Comparison of ENCODE assay signal across 30 cellular contexts in genomic region chr5:163758283-163758711, GRCh38.
A peak's percentile ranks its signal among the peaks of the same experiment; 100 is the strongest.
DNase-seq lines count a peak whose midpoint lies in the region; ATAC-seq, FAIRE-seq and TF ChIP-seq lines count a peak whose summit lies in the region.
"Had no signal": no experiment of that assay in that cellular context is flagged by ENCODE, and none has a peak within 500 bp of the region (broad histone marks: within the 10 kb centered on the region; RNA-seq: fewer than 3 reads in every experiment).

No MANE protein-coding gene starts in this region.

- no peak for TF ChIP-seq CTCF in endothelial cell of umbilical vein (IDR thresholded peaks at IDR 0.05; ENCODE audit: extremely low read depth in 1 of 2, insufficient read depth in 1 of 2, low read depth in 1 of 2, low read length in 2 of 2)
- no peak for TF ChIP-seq CTCF in natural killer cell (IDR thresholded peaks at IDR 0.05)
- no peak for TF ChIP-seq CTCF in left ventricle myocardium inferior (IDR thresholded peaks at IDR 0.05; ENCODE audit: borderline replicate concordance)
- TF ChIP-seq CTCF in osteocyte (IDR thresholded peaks at IDR 0.05): no peak

- H4K20me1 ChIP-seq in endothelial cell of umbilical vein (replicated peaks; ENCODE audit: control insufficient read depth, extremely low read depth, insufficient read depth, low read length): no peaks in the 10 kb centered on the region

- peak overlapping the region; percentile 73 for H3K4me3 Mint-ChIP-seq in natural killer cell
- H3K4me3 Mint-ChIP-seq in osteocyte (ENCODE audit: unreplicated experiment): no peak overlapping the region
- H3K4me3 Mint-ChIP-seq: activated CD4-positive, alpha-beta memory T cell treated with anti-CD3 and anti-CD28 coated beads, Interleukin-2, amount 10 ng/mL, durations not matched to agents 7 days and 5 days; activated naive CD4-positive, alpha-beta T cell treated with anti-CD3 and anti-CD28 coated beads for 36 hours; activated T-helper 1 cell treated with anti-CD3 and anti-CD28 coated beads, Interleukin-12 subunit alpha, Interleukin-12 subunit beta, Interleukin-2, Interleukin-4 antibody, amounts not matched to agents 30 ng/mL and 10 ng/mL and 1 ng/mL, durations not matched to agents 14 hours and 24 hours and 36 hours; brain; nephron; T-helper 2 cell treated with Interferon-gamma antibody and Interleukin-4, amounts not matched to agents 5 μg/mL and 100 μg/mL, for 36 hours had no signal

- H3K79me2 ChIP-seq in ACC112 (ENCODE audit: control insufficient read depth, insufficient read depth, low read length, unreplicated experiment) (no peaks in the 10 kb centered on the region), endothelial cell of umbilical vein (ENCODE audit: control insufficient read depth, insufficient read depth, low read length) (no peaks in the 10 kb centered on the region)

- H3K27me3 ChIP-seq in ACC112 (ENCODE audit: insufficient read depth, low read length) (no peaks in the 10 kb centered on the region), endothelial cell of umbilical vein (ENCODE audit: control insufficient read depth in 2 of 2, insufficient read depth in 2 of 2, low read length in 2 of 2) (no peaks in the 10 kb centered on the region), left ventricle myocardium inferior (ENCODE audit: low read depth) (no peaks in the 10 kb centered on the region)

- H3K4me1 Mint-ChIP-seq in natural killer cell (peaks cover 39 to 40% of the 10 kb centered on the region in 2 donors), osteocyte (ENCODE audit: unreplicated experiment) (no peaks in the 10 kb centered on the region)
- H3K4me1 Mint-ChIP-seq: activated CD4-positive, alpha-beta memory T cell treated with anti-CD3 and anti-CD28 coated beads, Interleukin-2, amount 10 ng/mL, durations not matched to agents 7 days and 5 days had no signal

- H3K36me3 ChIP-seq in ACC112 (ENCODE audit: insufficient read depth, low read length): no peaks in the 10 kb centered on the region
- no peaks in the 10 kb centered on the region for H3K36me3 ChIP-seq in endothelial cell of umbilical vein (ENCODE audit: control insufficient read depth in 2 of 2, extremely low read depth in 1 of 2, insufficient read depth in 2 of 2, low read length in 2 of 2)
- H3K36me3 ChIP-seq in left ventricle myocardium inferior: no peaks in the 10 kb centered on the region

- H3K9me3 ChIP-seq in endothelial cell of umbilical vein (replicated peaks; ENCODE audit: control insufficient read depth, insufficient read depth, low read length) (no peaks in the 10 kb centered on the region), left ventricle myocardium inferior (replicated peaks) (peaks cover 3% of the 10 kb centered on the region)

- H3K9me3 Mint-ChIP-seq in natural killer cell: peaks cover 2 to 3% of the 10 kb centered on the region in 2 donors
- no peaks in the 10 kb centered on the region for H3K9me3 Mint-ChIP-seq in osteocyte (ENCODE audit: unreplicated experiment)
- H3K9me3 Mint-ChIP-seq: activated CD4-positive, alpha-beta memory T cell treated with anti-CD3 and anti-CD28 coated beads, Interleukin-2, amount 10 ng/mL, durations not matched to agents 7 days and 5 days; activated naive CD4-positive, alpha-beta T cell treated with anti-CD3 and anti-CD28 coated beads for 36 hours; nephron; T-helper 2 cell treated with Interferon-gamma antibody and Interleukin-4, amounts not matched to agents 5 μg/mL and 100 μg/mL, for 36 hours had no signal

- POLR2A ChIA-PET in endothelial cell of umbilical vein (lab: Charles Lee): interaction anchor here (1.3 to 2.0 kb wide), 4 partner anchors 52 to 298 kb away, joined by 3 to 12 read pairs (median 4); partner anchors contain the start of gene HMMR

- peak; percentile 55 for FAIRE-seq in endothelial cell of umbilical vein (lab: Jason Lieb, UNC)
- FAIRE-seq: A204.1 had no signal

- H3K4me2 ChIP-seq in endothelial cell of umbilical vein (ENCODE audit: insufficient read depth, low read length): peak overlapping the region; percentile 24

- no TSS peak for BruUV-seq in endothelial cell of umbilical vein (replicated peaks; lab: Mats Ljungman, UMichigan)

- peaks cover 32% of the 10 kb centered on the region for H3K4me1 ChIP-seq in ACC112 (ENCODE audit: control insufficient read depth, insufficient read depth, low read length, unreplicated experiment)
- H3K4me1 ChIP-seq in endothelial cell of umbilical vein (ENCODE audit: control insufficient read depth, extremely low read depth, insufficient read depth, low read length): peaks cover 47% of the 10 kb centered on the region
- H3K4me1 ChIP-seq in left ventricle myocardium inferior: no peaks in the 10 kb centered on the region

- H3K9me1 ChIP-seq in endothelial cell of umbilical vein (replicated peaks; ENCODE audit: control insufficient read depth, extremely low read depth, insufficient read depth, low read length): no peaks in the 10 kb centered on the region

- H3K4me3 ChIP-seq in ACC112 (ENCODE audit: low read depth, low read length) (no peak overlapping the region), endothelial cell of umbilical vein (replicated peaks in 1 of 3; ENCODE audit: insufficient read depth in 1 of 3, low read depth in 1 of 3, low read length in 3 of 3) (no peak overlapping the region), left ventricle myocardium inferior (no peak overlapping the region)
- H3K4me3 ChIP-seq: skin epidermis had no signal

- no peaks in the 10 kb centered on the region for H3K36me3 Mint-ChIP-seq in natural killer cell
- no peaks in the 10 kb centered on the region for H3K36me3 Mint-ChIP-seq in osteocyte (ENCODE audit: unreplicated experiment)
- H3K36me3 Mint-ChIP-seq: brain had no signal

- H3K27ac Mint-ChIP-seq in natural killer cell (peak overlapping the region; percentile 84 to 92), osteocyte (ENCODE audit: unreplicated experiment) (no peak overlapping the region)
- H3K27ac Mint-ChIP-seq: activated CD4-positive, alpha-beta memory T cell treated with anti-CD3 and anti-CD28 coated beads, Interleukin-2, amount 10 ng/mL, durations not matched to agents 7 days and 5 days; activated naive CD4-positive, alpha-beta T cell treated with anti-CD3 and anti-CD28 coated beads for 36 hours; activated T-helper 1 cell treated with anti-CD3 and anti-CD28 coated beads, Interleukin-12 subunit alpha, Interleukin-12 subunit beta, Interleukin-2, Interleukin-4 antibody, amounts not matched to agents 30 ng/mL and 10 ng/mL and 1 ng/mL, durations not matched to agents 14 hours and 24 hours and 36 hours; brain; IgD-negative memory B cell; T-helper 2 cell treated with Interferon-gamma antibody and Interleukin-4, amounts not matched to agents 5 μg/mL and 100 μg/mL, for 36 hours had no signal

- DNase-seq in NCI-H69 (lab: John Stamatoyannopoulos, UW): peak; percentile 24
- peak; percentile 73 for DNase-seq in endothelial cell of umbilical vein (ENCODE audit: low read depth, low spot score)
- DNase-seq in natural killer cell: no peak
- no peak for DNase-seq in left ventricle myocardium inferior
- DNase-seq in osteocyte (ENCODE audit: extremely low spot score, unreplicated experiment): no peak
- no peak for DNase-seq in NCI-H2171 treated with DMSO at 0.1 percent for 48 hours (lab: John Stamatoyannopoulos, UW)
- no peak for DNase-seq in SIG-M5 treated with dmso at 0.1 percent for 504 hours (lab: John Stamatoyannopoulos, UW; ENCODE audit: unreplicated experiment)
- DNase-seq: activated CD4-positive, alpha-beta memory T cell treated with anti-CD3 and anti-CD28 coated beads, Interleukin-2, amount 10 ng/mL, durations not matched to agents 7 days and 5 days; activated CD4-positive, alpha-beta T cell treated with anti-CD3 and anti-CD28 coated beads for 1 hour; activated CD8-positive, alpha-beta memory T cell treated with anti-CD3 and anti-CD28 coated beads, Interleukin-2, amount 50 U/mL, for 4 hours; activated naive CD4-positive, alpha-beta T cell treated with anti-CD3 and anti-CD28 coated beads for 36 hours; Calu3; DMS79 treated with DMSO at 0.1 percent for 48 hours; effector CD4-positive, alpha-beta T cell; NCI-H2081; NCI-H345; NCI-H748 treated with DMSO at 0.1 percent for 48 hours; SHP77; stimulated activated naive CD4-positive, alpha-beta T cell had no signal

- H2AFZ ChIP-seq in ACC112 (ENCODE audit: low read length, unreplicated experiment): peak overlapping the region; percentile 71
- peak overlapping the region; percentile 4 for H2AFZ ChIP-seq in endothelial cell of umbilical vein (ENCODE audit: low read depth, low read length)

- CTCF ChIA-PET in endothelial cell of umbilical vein (lab: Charles Lee): interaction anchor here (0.8 to 2.8 kb wide), 9 partner anchors 10 to 254 kb away, joined by 3 to 15 read pairs (median 7); no protein-coding TSS in a partner anchor

- no peak for ATAC-seq in natural killer cell
- ATAC-seq: HCT116, Panc1 had no signal

- intact Hi-C loops in endothelial cell of umbilical vein (cut with micrococcal nuclease) (loop anchor here (1.0 to 2.0 kb wide), 2 partner anchors 297 to 746 kb away; partner anchors contain the start of genes HMMR and NUDCD2), natural killer cell (cut with micrococcal nuclease) (no loop called here), left ventricle myocardium inferior (cut with micrococcal nuclease) (no loop called here)

- H3K27me3 Mint-ChIP-seq in natural killer cell (ENCODE audit: low read depth in 2 of 2) (peaks cover 4 to 7% of the 10 kb centered on the region in 2 donors), osteocyte (ENCODE audit: unreplicated experiment) (no peaks in the 10 kb centered on the region)
- H3K27me3 Mint-ChIP-seq: activated CD4-positive, alpha-beta memory T cell treated with anti-CD3 and anti-CD28 coated beads, Interleukin-2, amount 10 ng/mL, durations not matched to agents 7 days and 5 days had no signal

- dilution Hi-C loops in endothelial cell of umbilical vein (cut with MboI; ENCODE audit: extremely low pct_ligation_motif_present, low sequenced_read_pairs): loop anchor here (25.0 kb wide), 1 partner anchor 104 kb away; no protein-coding TSS in a partner anchor

- H3K9ac ChIP-seq in endothelial cell of umbilical vein (replicated peaks; ENCODE audit: extremely low read depth, insufficient read depth, low read length): peak overlapping the region; percentile 69

- H3K27ac ChIP-seq in ACC112 (ENCODE audit: low read depth, low read length) (peak overlapping the region; percentile 43), endothelial cell of umbilical vein (ENCODE audit: insufficient read depth, low read depth, low read length) (peak overlapping the region; percentile 95), left ventricle myocardium inferior (replicated peaks) (no peak overlapping the region)
- H3K27ac ChIP-seq: epithelial cell of prostate, skin epidermis had no signal

- TF ChIP-seq POLR2A in endothelial cell of umbilical vein (IDR thresholded peaks at IDR 0.05; ENCODE audit: low read depth, low read length): peak; percentile 11

TF ChIP-seq in endothelial cell of umbilical vein, 7 proteins besides CTCF, POLR2A, EP300 and RAD21 (continues in another document):
- TF ChIP-seq GATA2 (IDR thresholded peaks at IDR 0.05; ENCODE audit: insufficient read depth, insufficient read length, low read depth, low read length) (peak; percentile 24), JUN (IDR thresholded peaks at IDR 0.05; ENCODE audit: borderline replicate concordance, insufficient read depth, insufficient read length, low read depth) (peak; percentile 44), FOS (IDR thresholded peaks at IDR 0.05; ENCODE audit: borderline replicate concordance, insufficient read depth, low read length) (peak; percentile 53), EZH2 (IDR thresholded peaks at IDR 0.05; ENCODE audit: borderline replicate concordance, low read depth, low read length, severe bottlenecking) (no peak)

Comparison
In these comparisons a context has a peak if more than half of its experiments do, and no peak if none do; other contexts are left out.
1. DNase-seq: peak in NCI-H69 (single experiment) and endothelial cell of umbilical vein (single experiment); none in natural killer cell (single experiment), left ventricle myocardium inferior (single experiment), osteocyte (single experiment), NCI-H2171 treated with DMSO at 0.1 percent for 48 hours (single experiment) and SIG-M5 treated with dmso at 0.1 percent for 504 hours (single experiment).